ENCODE assay signal across 15 cellular contexts in genomic region chr15:41561104-41561776, GRCh38. TPM values are rescaled to one million over a fixed set of nuclear protein-coding genes. Genes with fewer than 3 reads are reported as not detected.
DNase-seq lines count a peak whose midpoint lies in the region; ATAC-seq and TF ChIP-seq lines count a peak whose summit lies in the region.
"Had no signal": no experiment of that assay in that cellular context is flagged by ENCODE, and none has a peak within 500 bp of the region (broad histone marks: within the 10 kb centered on the region; RNA-seq: fewer than 3 reads in every experiment).

No MANE protein-coding gene starts in this region.

- H3K9me3 Mint-ChIP-seq in activated T-helper 1 cell treated with anti-CD3 and anti-CD28 coated beads, Interleukin-12 subunit alpha, Interleukin-12 subunit beta, Interleukin-2, Interleukin-4 antibody, amounts not matched to agents 30 ng/mL and 10 ng/mL and 1 ng/mL, durations not matched to agents 14 hours and 24 hours and 36 hours, result no peaks in the 10 kb centered on the region
- no peaks in the 10 kb centered on the region for H3K9me3 Mint-ChIP-seq in activated T-cell treated with anti-CD3 and anti-CD28 coated beads, Interleukin-2, amount 50 U/mL, for 72 hours
- H3K9me3 Mint-ChIP-seq: activated CD4-positive, alpha-beta memory T cell treated with anti-CD3 and anti-CD28 coated beads, Interleukin-2, amount 10 ng/mL, durations not matched to agents 7 days and 5 days; memory B cell had no signal

- peaks cover 2% of the 10 kb centered on the region for H3K36me3 Mint-ChIP-seq in activated T-helper 1 cell treated with anti-CD3 and anti-CD28 coated beads, Interleukin-12 subunit alpha, Interleukin-12 subunit beta, Interleukin-2, Interleukin-4 antibody, amounts not matched to agents 30 ng/mL and 10 ng/mL and 1 ng/mL, durations not matched to agents 14 hours and 24 hours and 36 hours (ENCODE audit: low read depth)
- H3K36me3 Mint-ChIP-seq in activated T-cell treated with anti-CD3 and anti-CD28 coated beads, Interleukin-2, amount 50 U/mL, for 72 hours (ENCODE audit: insufficient read depth in 2 of 2), result no peaks in the 10 kb centered on the region

- TF ChIP-seq CTCF in OCI-LY7 (conservative IDR thresholded peaks at IDR 0.05; ENCODE audit: low read length), result no peak

- no peak overlapping the region for H2AFZ ChIP-seq in OCI-LY7 (ENCODE audit: low read length)

- H3K9ac ChIP-seq in HUES6 (ENCODE audit: low read length) (no peak overlapping the region), iPS-20b (ENCODE audit: low read depth, low read length) (peak overlapping the region; percentile 52; the same call in 1 of the 2 replicates)

- H3K4me1 ChIP-seq in HUES6 (ENCODE audit: control insufficient read depth, insufficient read depth, low read length), result peaks cover 72% of the 10 kb centered on the region
- peaks cover 58% of the 10 kb centered on the region for H3K4me1 ChIP-seq in iPS-20b (ENCODE audit: insufficient read depth, low read length)
- peaks cover 23% of the 10 kb centered on the region for H3K4me1 ChIP-seq in OCI-LY7 (ENCODE audit: insufficient read depth, low read length, poor library complexity, severe bottlenecking)

- peak overlapping the region; percentile 58 for H3K4me3 Mint-ChIP-seq in activated T-helper 1 cell treated with anti-CD3 and anti-CD28 coated beads, Interleukin-12 subunit alpha, Interleukin-12 subunit beta, Interleukin-2, Interleukin-4 antibody, amounts not matched to agents 30 ng/mL and 10 ng/mL and 1 ng/mL, durations not matched to agents 14 hours and 24 hours and 36 hours
- no peak overlapping the region for H3K4me3 Mint-ChIP-seq in activated T-cell treated with anti-CD3 and anti-CD28 coated beads, Interleukin-2, amount 50 U/mL, for 72 hours

- H3K27ac Mint-ChIP-seq in activated T-helper 1 cell treated with anti-CD3 and anti-CD28 coated beads, Interleukin-12 subunit alpha, Interleukin-12 subunit beta, Interleukin-2, Interleukin-4 antibody, amounts not matched to agents 30 ng/mL and 10 ng/mL and 1 ng/mL, durations not matched to agents 14 hours and 24 hours and 36 hours, result no peak overlapping the region
- H3K27ac Mint-ChIP-seq in activated T-cell treated with anti-CD3 and anti-CD28 coated beads, Interleukin-2, amount 50 U/mL, for 72 hours, result no peak overlapping the region
- H3K27ac Mint-ChIP-seq: activated CD4-positive, alpha-beta memory T cell treated with anti-CD3 and anti-CD28 coated beads, Interleukin-2, amount 10 ng/mL, durations not matched to agents 7 days and 5 days; memory B cell had no signal

- H3K36me3 ChIP-seq in HUES6 (ENCODE audit: control insufficient read depth, insufficient read depth, low read length) (peaks cover 19% of the 10 kb centered on the region), iPS-20b (ENCODE audit: insufficient read depth, low read depth, low read length) (peaks cover 32% of the 10 kb centered on the region), OCI-LY7 (ENCODE audit: insufficient read depth, low read length) (no peaks in the 10 kb centered on the region)
- H3K36me3 ChIP-seq: SJCRH30, thoracic aorta had no signal

- H3K27me3 ChIP-seq in HUES6 (ENCODE audit: control insufficient read depth, insufficient read depth, low read length) (no peaks in the 10 kb centered on the region; the same call in 1 of the 2 replicates), iPS-20b (ENCODE audit: insufficient read depth, low read length) (peaks cover 8% of the 10 kb centered on the region; the same call in 1 of the 2 replicates)
- H3K27me3 ChIP-seq: SJCRH30 had no signal

- H3K4me2 ChIP-seq in OCI-LY7 (ENCODE audit: low read length), result no peak overlapping the region

- no peak for DNase-seq in activated T-helper 1 cell treated with anti-CD3 and anti-CD28 coated beads, Interleukin-12 subunit alpha, Interleukin-12 subunit beta, Interleukin-2, Interleukin-4 antibody, amounts not matched to agents 30 ng/mL and 10 ng/mL and 1 ng/mL, durations not matched to agents 14 hours and 24 hours and 36 hours (ENCODE audit: low spot score)
- DNase-seq in substantia nigra (lab: John Stamatoyannopoulos, UW), result peak in 20 of 49 donors; percentile 27 to 63 (median 52)
- DNase-seq in MV-4-11 (lab: John Stamatoyannopoulos, UW), result no peak
- DNase-seq in activated T-cell treated with anti-CD3 and anti-CD28 coated beads, Interleukin-2, amount 50 U/mL, for 72 hours, result no peak
- no peak for DNase-seq in OCI-LY7 (ENCODE audit: low spot score)
- DNase-seq: activated CD4-positive, alpha-beta memory T cell treated with anti-CD3 and anti-CD28 coated beads, Interleukin-2, amount 10 ng/mL, durations not matched to agents 7 days and 5 days; activated effector memory CD4-positive, alpha-beta T cell treated with Interleukin-2 at 50 U/mL for 16 hours; GF-D8; NCI-H2227 treated with DMSO at 0.1 percent for 48 hours; SJCRH30; T1000 had no signal

- H3K79me2 ChIP-seq in OCI-LY7 (ENCODE audit: insufficient read depth, low read depth, low read length), result no peaks in the 10 kb centered on the region

- intact Hi-C loops in activated T-helper 1 cell treated with anti-CD3 and anti-CD28 coated beads, Interleukin-12 subunit alpha, Interleukin-12 subunit beta, Interleukin-2, Interleukin-4 antibody, amounts not matched to agents 30 ng/mL and 10 ng/mL and 1 ng/mL, durations not matched to agents 14 hours and 24 hours and 36 hours (cut with micrococcal nuclease), result loop anchor here (10.0 kb wide), 1 partner anchor 344 kb away; no protein-coding TSS in a partner anchor
- intact Hi-C loops in OCI-LY7 (cut with micrococcal nuclease; ENCODE audit: unreplicated experiment), result no loop called here

- no peak overlapping the region for H3K27ac ChIP-seq in HUES6 (ENCODE audit: low read depth, low read length)
- H3K27ac ChIP-seq in iPS-20b (ENCODE audit: low read length), result peak overlapping the region; percentile 24
- peak overlapping the region; percentile 97 for H3K27ac ChIP-seq in substantia nigra (ENCODE audit: low read depth, low read length, poor library complexity, severe bottlenecking)
- H3K27ac ChIP-seq in OCI-LY7 (ENCODE audit: low read depth, low read length, poor library complexity, severe bottlenecking), result no peak overlapping the region
- H3K27ac ChIP-seq: SJCRH30, thoracic aorta had no signal

- no peaks in the 10 kb centered on the region for H4K20me1 ChIP-seq in OCI-LY7 (ENCODE audit: insufficient read depth, low read length)

- no peaks in the 10 kb centered on the region for H3K9me3 ChIP-seq in HUES6 (ENCODE audit: control insufficient read depth, insufficient read depth, low read depth, low read length)
- no peaks in the 10 kb centered on the region for H3K9me3 ChIP-seq in iPS-20b (ENCODE audit: insufficient read depth, low read depth, low read length)
- no peaks in the 10 kb centered on the region for H3K9me3 ChIP-seq in OCI-LY7 (ENCODE audit: low read length)
- H3K9me3 ChIP-seq: SJCRH30, thoracic aorta had no signal

- no peaks in the 10 kb centered on the region for H3K9me2 ChIP-seq in OCI-LY7 (ENCODE audit: insufficient read depth, low read length)

- peaks cover 39% of the 10 kb centered on the region for H3K27me3 Mint-ChIP-seq in activated T-helper 1 cell treated with anti-CD3 and anti-CD28 coated beads, Interleukin-12 subunit alpha, Interleukin-12 subunit beta, Interleukin-2, Interleukin-4 antibody, amounts not matched to agents 30 ng/mL and 10 ng/mL and 1 ng/mL, durations not matched to agents 14 hours and 24 hours and 36 hours (ENCODE audit: insufficient read depth)
- H3K27me3 Mint-ChIP-seq in activated T-cell treated with anti-CD3 and anti-CD28 coated beads, Interleukin-2, amount 50 U/mL, for 72 hours (ENCODE audit: low read depth), result peaks cover 17% of the 10 kb centered on the region

- ATAC-seq in activated T-cell treated with anti-CD3 and anti-CD28 coated beads, Interleukin-2, amount 50 U/mL, for 72 hours (replicated peaks in 1 of 2), result no peak

- H3K4me3 ChIP-seq in HUES6 (ENCODE audit: low read depth, low read length) (0 out of 2 replicates have a peak overlapping the region, but pooled peaks have one; percentile 78), iPS-20b (ENCODE audit: low read length) (0 out of 2 replicates have a peak overlapping the region, but pooled peaks have one; percentile 25), OCI-LY7 (ENCODE audit: low read depth, low read length, poor library complexity, severe bottlenecking) (no peak overlapping the region)
- H3K4me3 ChIP-seq: SJCRH30, thoracic aorta had no signal

- H3K4me1 Mint-ChIP-seq in activated T-helper 1 cell treated with anti-CD3 and anti-CD28 coated beads, Interleukin-12 subunit alpha, Interleukin-12 subunit beta, Interleukin-2, Interleukin-4 antibody, amounts not matched to agents 30 ng/mL and 10 ng/mL and 1 ng/mL, durations not matched to agents 14 hours and 24 hours and 36 hours (ENCODE audit: low read depth), result peaks cover 12% of the 10 kb centered on the region
- peaks cover 25% of the 10 kb centered on the region for H3K4me1 Mint-ChIP-seq in activated T-cell treated with anti-CD3 and anti-CD28 coated beads, Interleukin-2, amount 50 U/mL, for 72 hours (ENCODE audit: low read depth)

- CTCF ChIA-PET in OCI-LY7 (lab: Charles Lee; ENCODE audit: unreplicated experiment), result interaction anchor here (0.6 kb wide), 1 partner anchor 250 kb away, joined by 3 read pairs; no protein-coding TSS in a partner anchor

- BruUV-seq in OCI-LY7 (replicated peaks; lab: Mats Ljungman, UMichigan), result no TSS peak

- POLR2A ChIA-PET in OCI-LY7 (lab: Charles Lee), result interaction anchor here (0.8 kb wide), 1 partner anchor 66 kb away, joined by 3 read pairs; no protein-coding TSS in a partner anchor

RNA-seq across cellular contexts. Expression of gene TYRO3, which starts 2.2 kb away (rescaled TPM):
- 2.6 and 3.0 TPM in 2 replicates for total RNA-seq in activated T-helper 1 cell treated with anti-CD3 and anti-CD28 coated beads, Interleukin-12 subunit alpha, Interleukin-12 subunit beta, Interleukin-2, Interleukin-4 antibody, amounts not matched to agents 30 ng/mL and 10 ng/mL and 1 ng/mL, durations not matched to agents 14 hours and 24 hours and 36 hours
- total RNA-seq in activated T-cell treated with anti-CD3 and anti-CD28 coated beads, Interleukin-2, amount 50 U/mL, for 72 hours, result 1 to 10 TPM; 2.2 to 3.0 TPM
- not detected in 2 replicates for total RNA-seq in OCI-LY7 (2014; rRNA removed; shearing (Covaris generic))
- 0.13 and 0.48 TPM in 2 replicates for total RNA-seq in OCI-LY7 (2022)

RNA-seq across cellular contexts. Expression of gene RPAP1, which starts 17.2 kb away (rescaled TPM):
- 52.4 and 58.1 TPM in 2 replicates for total RNA-seq in activated T-helper 1 cell treated with anti-CD3 and anti-CD28 coated beads, Interleukin-12 subunit alpha, Interleukin-12 subunit beta, Interleukin-2, Interleukin-4 antibody, amounts not matched to agents 30 ng/mL and 10 ng/mL and 1 ng/mL, durations not matched to agents 14 hours and 24 hours and 36 hours
- 10 to 100 TPM; 43.5 to 48.5 TPM for total RNA-seq in activated T-cell treated with anti-CD3 and anti-CD28 coated beads, Interleukin-2, amount 50 U/mL, for 72 hours
- total RNA-seq in OCI-LY7 (2014; rRNA removed; shearing (Covaris generic)), result 19.3 and 24.3 TPM in 2 replicates
- total RNA-seq in OCI-LY7 (2022), result 39.9 and 51.6 TPM in 2 replicates

RNA-seq across cellular contexts. Expression of gene LTK, which starts 47.6 kb away (rescaled TPM):
- total RNA-seq in activated T-helper 1 cell treated with anti-CD3 and anti-CD28 coated beads, Interleukin-12 subunit alpha, Interleukin-12 subunit beta, Interleukin-2, Interleukin-4 antibody, amounts not matched to agents 30 ng/mL and 10 ng/mL and 1 ng/mL, durations not matched to agents 14 hours and 24 hours and 36 hours, result 0.13 TPM in 1 of 2 replicates, not detected in the other
- 1 to 10 TPM in 1 of 2 donors, under 1 TPM in 1; 0.72 to 1.7 TPM for total RNA-seq in activated T-cell treated with anti-CD3 and anti-CD28 coated beads, Interleukin-2, amount 50 U/mL, for 72 hours
- total RNA-seq in OCI-LY7 (2014; rRNA removed; shearing (Covaris generic)), result 0.10 and 0.22 TPM in 2 replicates
- total RNA-seq in OCI-LY7 (2022), result 0.11 TPM in 2 replicates

Comparison
In these comparisons a context has a peak if more than half of its experiments do, and no peak if none do; other contexts are left out.
1. H3K27ac ChIP-seq: peak in iPS-20b (single experiment) and substantia nigra (single experiment); none in HUES6 (single experiment) and OCI-LY7 (single experiment).